ENCODE assay signal across 1 cellular context in the genomic region with DNA sequence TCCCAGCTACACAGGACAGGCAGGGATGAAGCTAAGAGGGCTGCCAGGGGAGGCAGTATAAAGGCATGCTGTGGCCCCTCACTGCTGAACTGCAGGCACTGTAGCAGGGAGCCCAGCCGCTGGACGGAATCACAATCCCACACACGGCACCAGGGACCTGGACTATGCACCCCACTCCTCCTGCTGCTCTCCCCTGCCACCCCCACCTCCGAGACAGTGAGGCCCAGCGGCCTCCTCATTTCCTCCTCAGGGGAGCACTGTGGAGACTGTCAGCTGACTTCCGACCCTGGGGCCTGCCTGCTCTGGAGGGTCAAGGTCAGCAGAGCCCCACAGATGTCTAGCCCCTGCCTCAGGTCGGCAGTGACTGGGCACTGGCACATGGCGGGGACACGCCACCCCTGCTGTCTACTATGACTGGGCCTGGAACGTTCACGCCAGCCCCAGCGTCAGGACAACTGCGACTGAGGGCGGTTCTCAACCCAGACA.
A peak's percentile ranks its signal among the peaks of the same experiment; 100 is the strongest.
TF ChIP-seq lines count a peak whose summit lies in the region.

No MANE protein-coding gene starts in this region.

TF ChIP-seq in HepG2, 621 proteins besides CTCF, POLR2A, EP300 and RAD21 (continued from another document):
- TF ChIP-seq, protein P1, sequence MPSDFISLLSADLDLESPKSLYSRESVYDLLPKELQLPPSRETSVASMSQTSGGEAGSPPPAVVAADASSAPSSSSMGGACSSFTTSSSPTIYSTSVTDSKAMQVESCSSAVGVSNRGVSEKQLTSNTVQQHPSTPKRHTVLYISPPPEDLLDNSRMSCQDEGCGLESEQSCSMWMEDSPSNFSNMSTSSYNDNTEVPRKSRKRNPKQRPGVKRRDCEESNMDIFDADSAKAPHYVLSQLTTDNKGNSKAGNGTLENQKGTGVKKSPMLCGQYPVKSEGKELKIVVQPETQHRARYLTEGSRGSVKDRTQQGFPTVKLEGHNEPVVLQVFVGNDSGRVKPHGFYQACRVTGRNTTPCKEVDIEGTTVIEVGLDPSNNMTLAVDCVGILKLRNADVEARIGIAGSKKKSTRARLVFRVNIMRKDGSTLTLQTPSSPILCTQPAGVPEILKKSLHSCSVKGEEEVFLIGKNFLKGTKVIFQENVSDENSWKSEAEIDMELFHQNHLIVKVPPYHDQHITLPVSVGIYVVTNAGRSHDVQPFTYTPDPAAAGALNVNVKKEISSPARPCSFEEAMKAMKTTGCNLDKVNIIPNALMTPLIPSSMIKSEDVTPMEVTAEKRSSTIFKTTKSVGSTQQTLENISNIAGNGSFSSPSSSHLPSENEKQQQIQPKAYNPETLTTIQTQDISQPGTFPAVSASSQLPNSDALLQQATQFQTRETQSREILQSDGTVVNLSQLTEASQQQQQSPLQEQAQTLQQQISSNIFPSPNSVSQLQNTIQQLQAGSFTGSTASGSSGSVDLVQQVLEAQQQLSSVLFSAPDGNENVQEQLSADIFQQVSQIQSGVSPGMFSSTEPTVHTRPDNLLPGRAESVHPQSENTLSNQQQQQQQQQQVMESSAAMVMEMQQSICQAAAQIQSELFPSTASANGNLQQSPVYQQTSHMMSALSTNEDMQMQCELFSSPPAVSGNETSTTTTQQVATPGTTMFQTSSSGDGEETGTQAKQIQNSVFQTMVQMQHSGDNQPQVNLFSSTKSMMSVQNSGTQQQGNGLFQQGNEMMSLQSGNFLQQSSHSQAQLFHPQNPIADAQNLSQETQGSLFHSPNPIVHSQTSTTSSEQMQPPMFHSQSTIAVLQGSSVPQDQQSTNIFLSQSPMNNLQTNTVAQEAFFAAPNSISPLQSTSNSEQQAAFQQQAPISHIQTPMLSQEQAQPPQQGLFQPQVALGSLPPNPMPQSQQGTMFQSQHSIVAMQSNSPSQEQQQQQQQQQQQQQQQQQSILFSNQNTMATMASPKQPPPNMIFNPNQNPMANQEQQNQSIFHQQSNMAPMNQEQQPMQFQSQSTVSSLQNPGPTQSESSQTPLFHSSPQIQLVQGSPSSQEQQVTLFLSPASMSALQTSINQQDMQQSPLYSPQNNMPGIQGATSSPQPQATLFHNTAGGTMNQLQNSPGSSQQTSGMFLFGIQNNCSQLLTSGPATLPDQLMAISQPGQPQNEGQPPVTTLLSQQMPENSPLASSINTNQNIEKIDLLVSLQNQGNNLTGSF (CRISPR knock-in tag; IDR thresholded peaks at IDR 0.05) = no peak
- TF ChIP-seq, protein P2, sequence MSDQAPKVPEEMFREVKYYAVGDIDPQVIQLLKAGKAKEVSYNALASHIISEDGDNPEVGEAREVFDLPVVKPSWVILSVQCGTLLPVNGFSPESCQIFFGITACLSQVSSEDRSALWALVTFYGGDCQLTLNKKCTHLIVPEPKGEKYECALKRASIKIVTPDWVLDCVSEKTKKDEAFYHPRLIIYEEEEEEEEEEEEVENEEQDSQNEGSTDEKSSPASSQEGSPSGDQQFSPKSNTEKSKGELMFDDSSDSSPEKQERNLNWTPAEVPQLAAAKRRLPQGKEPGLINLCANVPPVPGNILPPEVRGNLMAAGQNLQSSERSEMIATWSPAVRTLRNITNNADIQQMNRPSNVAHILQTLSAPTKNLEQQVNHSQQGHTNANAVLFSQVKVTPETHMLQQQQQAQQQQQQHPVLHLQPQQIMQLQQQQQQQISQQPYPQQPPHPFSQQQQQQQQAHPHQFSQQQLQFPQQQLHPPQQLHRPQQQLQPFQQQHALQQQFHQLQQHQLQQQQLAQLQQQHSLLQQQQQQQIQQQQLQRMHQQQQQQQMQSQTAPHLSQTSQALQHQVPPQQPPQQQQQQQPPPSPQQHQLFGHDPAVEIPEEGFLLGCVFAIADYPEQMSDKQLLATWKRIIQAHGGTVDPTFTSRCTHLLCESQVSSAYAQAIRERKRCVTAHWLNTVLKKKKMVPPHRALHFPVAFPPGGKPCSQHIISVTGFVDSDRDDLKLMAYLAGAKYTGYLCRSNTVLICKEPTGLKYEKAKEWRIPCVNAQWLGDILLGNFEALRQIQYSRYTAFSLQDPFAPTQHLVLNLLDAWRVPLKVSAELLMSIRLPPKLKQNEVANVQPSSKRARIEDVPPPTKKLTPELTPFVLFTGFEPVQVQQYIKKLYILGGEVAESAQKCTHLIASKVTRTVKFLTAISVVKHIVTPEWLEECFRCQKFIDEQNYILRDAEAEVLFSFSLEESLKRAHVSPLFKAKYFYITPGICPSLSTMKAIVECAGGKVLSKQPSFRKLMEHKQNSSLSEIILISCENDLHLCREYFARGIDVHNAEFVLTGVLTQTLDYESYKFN (CRISPR knock-in tag; conservative IDR thresholded peaks at IDR 0.05) = peak; percentile 79
- TF ChIP-seq ZBTB21 (CRISPR knock-in tag; IDR thresholded peaks at IDR 0.05) (no peak), ZNF281 (CRISPR knock-in tag; IDR thresholded peaks at IDR 0.05; ENCODE audit: borderline replicate concordance) (peak; percentile 36; the same call in 1 of the 2 replicates), ZNF737 (CRISPR knock-in tag; IDR thresholded peaks at IDR 0.05; ENCODE audit: borderline replicate concordance) (0 out of 2 replicates have a peak, but pooled peaks have one; percentile 64), ZSCAN25 (CRISPR knock-in tag; IDR thresholded peaks at IDR 0.05) (peak; percentile 85), CBX2 (IDR thresholded peaks at IDR 0.05; ENCODE audit: low read depth, low read length) (no peak), CBX2 (CRISPR knock-in tag; IDR thresholded peaks at IDR 0.05; ENCODE audit: low read depth) (no peak), XBP1 (CRISPR knock-in tag; IDR thresholded peaks at IDR 0.05) (no peak), SP5 (CRISPR knock-in tag; IDR thresholded peaks at IDR 0.05; ENCODE audit: borderline replicate concordance, low read depth) (no peak), MXI1 (IDR thresholded peaks at IDR 0.05; ENCODE audit: borderline replicate concordance, low read depth, low read length) (no peak), ZEB1 (IDR thresholded peaks at IDR 0.05; ENCODE audit: insufficient replicate concordance, low read depth) (no peak), ZKSCAN8 (CRISPR knock-in tag; IDR thresholded peaks at IDR 0.05; ENCODE audit: borderline replicate concordance) (no peak), TBX2 (CRISPR knock-in tag; IDR thresholded peaks at IDR 0.05; ENCODE audit: borderline replicate concordance) (peak; percentile 31; the same call in 1 of the 2 replicates), GATAD2A (CRISPR knock-in tag; IDR thresholded peaks at IDR 0.05) (peak; percentile 56; the same call in 1 of the 2 replicates)
- TF ChIP-seq, protein P3, sequence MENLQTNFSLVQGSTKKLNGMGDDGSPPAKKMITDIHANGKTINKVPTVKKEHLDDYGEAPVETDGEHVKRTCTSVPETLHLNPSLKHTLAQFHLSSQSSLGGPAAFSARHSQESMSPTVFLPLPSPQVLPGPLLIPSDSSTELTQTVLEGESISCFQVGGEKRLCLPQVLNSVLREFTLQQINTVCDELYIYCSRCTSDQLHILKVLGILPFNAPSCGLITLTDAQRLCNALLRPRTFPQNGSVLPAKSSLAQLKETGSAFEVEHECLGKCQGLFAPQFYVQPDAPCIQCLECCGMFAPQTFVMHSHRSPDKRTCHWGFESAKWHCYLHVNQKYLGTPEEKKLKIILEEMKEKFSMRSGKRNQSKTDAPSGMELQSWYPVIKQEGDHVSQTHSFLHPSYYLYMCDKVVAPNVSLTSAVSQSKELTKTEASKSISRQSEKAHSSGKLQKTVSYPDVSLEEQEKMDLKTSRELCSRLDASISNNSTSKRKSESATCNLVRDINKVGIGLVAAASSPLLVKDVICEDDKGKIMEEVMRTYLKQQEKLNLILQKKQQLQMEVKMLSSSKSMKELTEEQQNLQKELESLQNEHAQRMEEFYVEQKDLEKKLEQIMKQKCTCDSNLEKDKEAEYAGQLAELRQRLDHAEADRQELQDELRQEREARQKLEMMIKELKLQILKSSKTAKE (CRISPR knock-in tag; IDR thresholded peaks at IDR 0.05; ENCODE audit: borderline replicate concordance) = peak; percentile 83
